ENCODE assay signal across 10 cellular contexts in genomic region chrX:65926095-65927019, GRCh38.
DNase-seq lines count a peak whose midpoint lies in the region; ATAC-seq and TF ChIP-seq lines count a peak whose summit lies in the region.
"Had no signal": no experiment of that assay in that cellular context is flagged by ENCODE, and none has a peak within 500 bp of the region (broad histone marks: within the 10 kb centered on the region; RNA-seq: fewer than 3 reads in every experiment).

No MANE protein-coding gene starts in this region.

- H3K9me3 ChIP-seq in BLaER1 = peaks cover 15% of the 10 kb centered on the region
- peaks cover 0 to 3% (median 0%) of the 10 kb centered on the region in 3 donors for H3K9me3 ChIP-seq in esophagus squamous epithelium

- peaks cover 53% of the 10 kb centered on the region; the same call in 1 of the 2 replicates for H3K27me3 ChIP-seq in BLaER1
- H3K27me3 ChIP-seq in esophagus squamous epithelium = no peaks in the 10 kb centered on the region

- H3K4me1 ChIP-seq in BLaER1 = peaks cover 21% of the 10 kb centered on the region
- no peaks in the 10 kb centered on the region for H3K4me1 ChIP-seq in esophagus squamous epithelium

- H3K36me3 Mint-ChIP-seq in osteocyte (ENCODE audit: unreplicated experiment) = no peaks in the 10 kb centered on the region

- no peak overlapping the region for H3K4me3 Mint-ChIP-seq in osteocyte (ENCODE audit: unreplicated experiment)

- H3K36me3 ChIP-seq in BLaER1 = no peaks in the 10 kb centered on the region
- H3K36me3 ChIP-seq in esophagus squamous epithelium = no peaks in the 10 kb centered on the region

- 55 to 76% methylated on average over 2 to 5 of the region's 5 CpGs for WGBS in esophagus squamous epithelium, 2 donors

- H3K27ac ChIP-seq in BLaER1 (peak overlapping the region; percentile 83), esophagus squamous epithelium (peak overlapping the region in 1 of 4 donors; percentile 62)

- TF ChIP-seq POLR2A in esophagus squamous epithelium (IDR thresholded peaks at IDR 0.05) = no peak

- no peaks in the 10 kb centered on the region for H3K27me3 Mint-ChIP-seq in osteocyte (ENCODE audit: unreplicated experiment)

- H3K9me3 Mint-ChIP-seq in osteocyte (ENCODE audit: unreplicated experiment) = peaks cover 15% of the 10 kb centered on the region

- peak overlapping the region; percentile 73 for H3K4me2 ChIP-seq in BLaER1

- ATAC-seq in GM21526 (IDR thresholded peaks at IDR 0.05; ENCODE audit: low FRiP score, unreplicated experiment) = peak; percentile 71
- ATAC-seq in GM21515 (IDR thresholded peaks at IDR 0.05; ENCODE audit: unreplicated experiment) = no peak
- ATAC-seq: left ventricle myocardium superior had no signal

- intact Hi-C loops in esophagus squamous epithelium (cut with DNase I) = no loop called here

- no peaks in the 10 kb centered on the region for H3K4me1 Mint-ChIP-seq in osteocyte (ENCODE audit: unreplicated experiment)

- H3K27ac Mint-ChIP-seq in osteocyte (ENCODE audit: unreplicated experiment) = no peak overlapping the region

- peak overlapping the region; percentile 36; the same call in 1 of the 2 replicates for H3K4me3 ChIP-seq in BLaER1
- no peak overlapping the region for H3K4me3 ChIP-seq in esophagus squamous epithelium

- TF ChIP-seq CTCF in osteocyte (IDR thresholded peaks at IDR 0.05) (no peak), esophagus squamous epithelium (IDR thresholded peaks at IDR 0.05) (no peak)

- no peaks in the 10 kb centered on the region for H4K20me1 ChIP-seq in BLaER1

- DNase-seq in MV-4-11 (lab: John Stamatoyannopoulos, UW) = peak; percentile 93
- peak; percentile 41 for DNase-seq in activated naive CD4-positive, alpha-beta T cell treated with Interleukin-2 at 50 U/mL for 16 hours
- DNase-seq in NCI-H2107 treated with DMSO at 0.1 percent for 48 hours (lab: John Stamatoyannopoulos, UW; ENCODE audit: unreplicated experiment) = no peak
- DNase-seq in osteocyte (ENCODE audit: extremely low spot score, unreplicated experiment) = no peak
- DNase-seq in esophagus squamous epithelium (lab: John Stamatoyannopoulos, UW) = no peak
- DNase-seq: IMR-90, left ventricle myocardium superior had no signal

- peak overlapping the region; percentile 68; the same call in 1 of the 2 replicates for H3K9ac ChIP-seq in BLaER1

Comparison
In these comparisons a context has a peak if more than half of its experiments do, and no peak if none do; other contexts are left out.
1. DNase-seq: peak in MV-4-11 (single experiment) and activated naive CD4-positive, alpha-beta T cell treated with Interleukin-2 at 50 U/mL for 16 hours (single experiment); none in NCI-H2107 treated with DMSO at 0.1 percent for 48 hours (single experiment), osteocyte (single experiment) and esophagus squamous epithelium (single experiment).